In the genomic region with DNA sequence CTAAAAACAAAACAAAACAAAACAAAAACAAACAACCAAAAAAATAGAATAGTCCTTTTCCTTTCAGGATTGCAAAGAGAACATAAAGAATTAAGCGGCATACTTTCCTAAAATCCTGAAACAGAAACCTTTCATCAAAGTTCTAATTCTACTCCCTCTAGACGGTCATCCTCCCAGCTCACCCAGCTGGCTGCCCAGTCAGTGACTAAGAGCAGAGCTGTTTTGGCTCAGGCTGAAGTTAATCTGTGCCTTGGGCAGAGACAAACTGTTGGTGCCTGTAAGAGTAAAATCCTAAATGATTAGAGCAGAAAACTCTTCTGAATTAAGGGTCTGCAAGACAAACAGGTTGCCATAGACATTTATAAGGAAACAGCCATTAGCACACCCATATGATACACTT, we compare ENCODE assay signal across 30 cellular contexts. TPM values are rescaled to one million over a fixed set of nuclear protein-coding genes. Genes with fewer than 3 reads are reported as not detected.
DNase-seq lines count a peak whose midpoint lies in the region; ATAC-seq and TF ChIP-seq lines count a peak whose summit lies in the region.
"Had no signal": no experiment of that assay in that cellular context is flagged by ENCODE, and none has a peak within 500 bp of the region (broad histone marks: within the 10 kb centered on the region; RNA-seq: fewer than 3 reads in every experiment).

No MANE protein-coding gene starts in this region.

- no peak overlapping the region for H3K27ac Mint-ChIP-seq in HFFc6
- no peak overlapping the region for H3K27ac Mint-ChIP-seq in stimulated activated effector memory CD8-positive, alpha-beta T cell treated with anti-CD3 and anti-CD28 coated beads, Interleukin-12 subunit alpha, Interleukin-12 subunit beta, amount 100 ng/mL, for 72 hours
- H3K27ac Mint-ChIP-seq: activated CD4-positive, alpha-beta T cell treated with anti-CD3 and anti-CD28 coated beads, Interleukin-2, amount 10 ng/mL, durations not matched to agents 7 days and 5 days; activated naive CD4-positive, alpha-beta T cell treated with anti-CD3 and anti-CD28 coated beads, Interleukin-2, amount 50 U/mL, for 72 hours; GM23338; natural killer cell treated with Interleukin-12 subunit alpha and Interleukin-12 subunit beta and Interleukin-15 and Interleukin-18, amount 100 ng/mL, for 72 hours; stimulated activated memory B cell treated with anti-CD40 and anti-IgM and Interleukin-4, amounts not matched to agents 10 μg/mL and 1 μg/mL and 100 μg/mL, for 72 hours; WTC11 had no signal

- no peak for ATAC-seq in stimulated activated effector memory CD8-positive, alpha-beta T cell treated with anti-CD3 and anti-CD28 coated beads, Interleukin-12 subunit alpha, Interleukin-12 subunit beta, amount 100 ng/mL, for 72 hours
- no peak for ATAC-seq in GM18517 (IDR thresholded peaks at IDR 0.05; ENCODE audit: unreplicated experiment)
- ATAC-seq: activated naive CD4-positive, alpha-beta T cell treated with anti-CD3 and anti-CD28 coated beads, Interleukin-2, amount 50 U/mL, for 72 hours; esophagus mucosa; GM23338; left cardiac atrium; natural killer cell treated with Interleukin-12 subunit alpha and Interleukin-12 subunit beta and Interleukin-15 and Interleukin-18, amount 100 ng/mL, for 72 hours; stimulated activated memory B cell treated with anti-CD40 and anti-IgM and Interleukin-4, amounts not matched to agents 10 μg/mL and 1 μg/mL and 100 μg/mL, for 72 hours; WTC11 had no signal

- no peaks in the 10 kb centered on the region for H3K9me3 Mint-ChIP-seq in HFFc6
- no peaks in the 10 kb centered on the region for H3K9me3 Mint-ChIP-seq in stimulated activated effector memory CD8-positive, alpha-beta T cell treated with anti-CD3 and anti-CD28 coated beads, Interleukin-12 subunit alpha, Interleukin-12 subunit beta, amount 100 ng/mL, for 72 hours
- H3K9me3 Mint-ChIP-seq: activated CD4-positive, alpha-beta T cell treated with anti-CD3 and anti-CD28 coated beads, Interleukin-2, amount 10 ng/mL, durations not matched to agents 7 days and 5 days; activated naive CD4-positive, alpha-beta T cell treated with anti-CD3 and anti-CD28 coated beads, Interleukin-2, amount 50 U/mL, for 72 hours; natural killer cell treated with Interleukin-12 subunit alpha and Interleukin-12 subunit beta and Interleukin-15 and Interleukin-18, amount 100 ng/mL, for 72 hours; stimulated activated memory B cell treated with anti-CD40 and anti-IgM and Interleukin-4, amounts not matched to agents 10 μg/mL and 1 μg/mL and 100 μg/mL, for 72 hours had no signal

- H3K27me3 Mint-ChIP-seq in HFFc6 (ENCODE audit: insufficient read depth): peaks cover 6% of the 10 kb centered on the region
- H3K27me3 Mint-ChIP-seq: activated CD4-positive, alpha-beta T cell treated with anti-CD3 and anti-CD28 coated beads, Interleukin-2, amount 10 ng/mL, durations not matched to agents 7 days and 5 days; natural killer cell treated with Interleukin-12 subunit alpha and Interleukin-12 subunit beta and Interleukin-15 and Interleukin-18, amount 100 ng/mL, for 72 hours; stimulated activated memory B cell treated with anti-CD40 and anti-IgM and Interleukin-4, amounts not matched to agents 10 μg/mL and 1 μg/mL and 100 μg/mL, for 72 hours had no signal

- no peak overlapping the region for H3K4me3 ChIP-seq in AG10803 (ENCODE audit: low read length)
- H3K4me3 ChIP-seq: BLaER1, GM23338, transverse colon had no signal

- no peaks in the 10 kb centered on the region for H3K36me3 Mint-ChIP-seq in HFFc6 (ENCODE audit: low read depth)
- no peaks in the 10 kb centered on the region for H3K36me3 Mint-ChIP-seq in stimulated activated effector memory CD8-positive, alpha-beta T cell treated with anti-CD3 and anti-CD28 coated beads, Interleukin-12 subunit alpha, Interleukin-12 subunit beta, amount 100 ng/mL, for 72 hours
- H3K36me3 Mint-ChIP-seq: activated naive CD4-positive, alpha-beta T cell treated with anti-CD3 and anti-CD28 coated beads, Interleukin-2, amount 50 U/mL, for 72 hours; natural killer cell treated with Interleukin-12 subunit alpha and Interleukin-12 subunit beta and Interleukin-15 and Interleukin-18, amount 100 ng/mL, for 72 hours; stimulated activated memory B cell treated with anti-CD40 and anti-IgM and Interleukin-4, amounts not matched to agents 10 μg/mL and 1 μg/mL and 100 μg/mL, for 72 hours had no signal

- no peak for TF ChIP-seq CTCF in AG10803 (conservative IDR thresholded peaks at IDR 0.05; ENCODE audit: low read length)
- no peak for TF ChIP-seq CTCF in HFFc6 (IDR thresholded peaks at IDR 0.05)

- no peak overlapping the region for H3K4me3 Mint-ChIP-seq in HFFc6
- no peak overlapping the region for H3K4me3 Mint-ChIP-seq in stimulated activated effector memory CD8-positive, alpha-beta T cell treated with anti-CD3 and anti-CD28 coated beads, Interleukin-12 subunit alpha, Interleukin-12 subunit beta, amount 100 ng/mL, for 72 hours
- H3K4me3 Mint-ChIP-seq: activated CD4-positive, alpha-beta T cell treated with anti-CD3 and anti-CD28 coated beads, Interleukin-2, amount 10 ng/mL, durations not matched to agents 7 days and 5 days; GM23338; natural killer cell treated with Interleukin-12 subunit alpha and Interleukin-12 subunit beta and Interleukin-15 and Interleukin-18, amount 100 ng/mL, for 72 hours; stimulated activated memory B cell treated with anti-CD40 and anti-IgM and Interleukin-4, amounts not matched to agents 10 μg/mL and 1 μg/mL and 100 μg/mL, for 72 hours; WTC11 had no signal

- H3K4me1 Mint-ChIP-seq in HFFc6 (ENCODE audit: low read depth): no peaks in the 10 kb centered on the region
- peaks cover 6% of the 10 kb centered on the region for H3K4me1 Mint-ChIP-seq in stimulated activated effector memory CD8-positive, alpha-beta T cell treated with anti-CD3 and anti-CD28 coated beads, Interleukin-12 subunit alpha, Interleukin-12 subunit beta, amount 100 ng/mL, for 72 hours
- H3K4me1 Mint-ChIP-seq: GM23338, WTC11 had no signal

- DNase-seq in AG10803 (ENCODE audit: low read depth) (peak; percentile 16), HFFc6 (peak; percentile 4), amniotic epithelial cell (ENCODE audit: low read depth) (peak; percentile 8), fibroblast of peridontal ligament (ENCODE audit: extremely low read depth) (peak; percentile 19), SHP77 (lab: John Stamatoyannopoulos, UW) (no peak), HUDEP-2 (lab: John Stamatoyannopoulos, UW; ENCODE audit: unreplicated experiment in 76 of 76) (no peak)
- no peak for DNase-seq in stimulated activated effector memory CD8-positive, alpha-beta T cell treated with anti-CD3 and anti-CD28 coated beads, Interleukin-12 subunit alpha, Interleukin-12 subunit beta, amount 100 ng/mL, for 72 hours (ENCODE audit: low spot score in 2 of 2)
- DNase-seq: activated CD4-positive, alpha-beta T cell treated with anti-CD3 and anti-CD28 coated beads, Interleukin-2, amount 10 ng/mL, durations not matched to agents 7 days and 5 days; activated effector memory CD4-positive, alpha-beta T cell treated with Interleukin-2 at 50 U/mL for 16 hours; anterior cingulate cortex; COR-L47; DMS53; GDM1; hippocampal formation; left cardiac atrium; MM.1S; NCI-H2029 treated with DMSO at 0.1 percent for 48 hours; NCI-H526; occipital lobe; T1000; transverse colon had no signal

RNA-seq across cellular contexts. Expression of a gene that starts 17.6 kb away (rescaled TPM):
- under 1 TPM in 1 of 6 experiments, not detected in 5; 0.69 TPM for total RNA-seq in HFFc6 (2021; fragmentation: NEBNext Ultra II Directional; extraction: Animal tissue kit (Norgen Biotek cat#: 25700))
- total RNA-seq: pulmonary artery endothelial cell had no signal

RNA-seq across cellular contexts. Expression of a gene that starts 30.5 kb away (rescaled TPM):
- total RNA-seq in HFFc6 (2021; fragmentation: NEBNext Ultra II Directional; extraction: Animal tissue kit (Norgen Biotek cat#: 25700)): 10 to 100 TPM in 4 of 6 experiments, 1 to 10 TPM in 2; 6.9 to 12.0 (median 11.4) TPM

Comparison
In these comparisons a context has a peak if more than half of its experiments do, and no peak if none do; other contexts are left out.
1. DNase-seq: peak in AG10803 (single experiment), HFFc6 (single experiment), amniotic epithelial cell (single experiment) and fibroblast of peridontal ligament (single experiment); none in SHP77 (0 of 2), stimulated activated effector memory CD8-positive, alpha-beta T cell treated with anti-CD3 and anti-CD28 coated beads, Interleukin-12 subunit alpha, Interleukin-12 subunit beta, amount 100 ng/mL, for 72 hours (0 of 2) and HUDEP-2 (0 of 76).